ENCODE assay signal across 8 cellular contexts in the genomic region with DNA sequence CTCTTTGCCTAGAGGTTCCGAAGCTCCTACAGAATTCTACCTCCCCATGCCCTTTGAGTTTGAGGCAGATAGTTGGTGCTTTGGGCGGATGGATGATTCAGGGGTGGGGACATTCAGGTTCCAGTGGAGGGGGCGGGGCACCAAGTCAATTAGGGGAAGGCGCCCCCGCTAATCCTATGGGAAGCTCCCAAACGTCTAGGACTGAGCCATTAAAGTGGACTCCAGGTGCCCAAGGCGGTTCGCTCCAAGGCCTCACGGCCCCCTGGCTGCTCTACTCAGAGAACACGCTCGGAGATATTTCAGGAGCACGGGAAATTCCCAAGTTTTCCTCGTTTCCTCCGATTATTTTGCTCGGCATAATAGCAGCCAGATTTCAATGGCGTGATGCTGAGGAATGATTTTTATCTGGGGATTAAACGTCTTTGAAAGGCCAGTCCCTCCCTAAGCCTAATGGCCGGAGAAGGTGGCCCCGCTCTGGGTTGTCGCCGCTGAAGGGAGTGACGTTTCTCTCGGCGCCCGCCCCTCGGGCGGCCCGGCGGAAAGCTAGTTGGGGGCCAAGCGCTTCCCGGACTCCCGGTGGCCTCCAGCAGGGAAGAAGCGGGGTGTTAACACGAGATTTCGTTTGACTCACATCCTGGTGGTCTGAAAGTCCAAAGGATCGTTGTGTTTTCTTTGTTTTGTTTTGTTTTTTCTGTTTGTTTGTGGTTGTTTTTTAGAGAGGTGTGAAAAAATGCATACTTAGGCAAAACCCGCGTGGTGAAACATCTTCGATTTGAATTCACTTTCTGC. TPM values are rescaled to one million over a fixed set of nuclear protein-coding genes. Genes with fewer than 3 reads are reported as not detected.
DNase-seq lines count a peak whose midpoint lies in the region; ATAC-seq, FAIRE-seq and TF ChIP-seq lines count a peak whose summit lies in the region.

No MANE protein-coding gene starts in this region.

- in situ Hi-C loops in Panc1 (cut with HindIII; ENCODE audit: low pct_unique_long_range_greater_than_20kb, low sequenced_read_pairs): no loop called here

- TF ChIP-seq CTCF in Panc1 (IDR thresholded peaks at IDR 0.05): no peak
- TF ChIP-seq CTCF in pancreas (IDR thresholded peaks at IDR 0.05): no peak

- H3K4me3 ChIP-seq in Panc1 (ENCODE audit: low read depth in 2 of 2, low read length in 2 of 2) (peak overlapping the region; percentile 59 to 88), pancreas (peak overlapping the region; percentile 55 to 84 (median 60))

- H3K27me3 ChIP-seq in Panc1 (ENCODE audit: control insufficient read depth, insufficient read depth, low read length): no peaks in the 10 kb centered on the region; the same call in 1 of the 2 replicates
- peaks cover 0 to 52% (median 14%) of the 10 kb centered on the region in 4 donors for H3K27me3 ChIP-seq in pancreas

- H3K27ac ChIP-seq in Panc1 (ENCODE audit: low read length) (no peak overlapping the region), pancreas (peak overlapping the region in 2 of 4 donors; percentile 24 to 36)

- peaks cover 2% of the 10 kb centered on the region; the same call in 1 of the 2 replicates for H3K36me3 ChIP-seq in Panc1 (ENCODE audit: control insufficient read depth, insufficient read depth, low read length)
- no peaks in the 10 kb centered on the region for H3K36me3 ChIP-seq in pancreas

- 5 to 6% methylated on average over 39 of the region's 39 CpGs for WGBS in pancreas, 2 donors

- peak; percentile 69 for DNase-seq in Daoy (ENCODE audit: low read depth)
- DNase-seq in Panc1 (ENCODE audit: low read depth, low spot score): no peak
- peak; percentile 49 for DNase-seq in fibroblast of gingiva (ENCODE audit: low read depth)
- DNase-seq in pancreas: peak in 1 of 6 donors; percentile 15
- DNase-seq in left colon: no peak
- no peak for DNase-seq in ureter (ENCODE audit: low spot score)

- POLR2A ChIA-PET in Panc1 (lab: Charles Lee): interaction anchor here (0.5 kb wide), 1 partner anchor 1552 kb away, joined by 3 read pairs; no protein-coding TSS in a partner anchor

- H3K9me3 ChIP-seq in Panc1 (ENCODE audit: control insufficient read depth, insufficient read depth, low read depth, low read length): no peaks in the 10 kb centered on the region
- H3K9me3 ChIP-seq in pancreas: no peaks in the 10 kb centered on the region

- FAIRE-seq in pancreas (lab: Jason Lieb, UNC): no peak

- intact Hi-C loops in Panc1 (cut with micrococcal nuclease; ENCODE audit: unreplicated experiment): loop anchor here (10.0 kb wide), 1 partner anchor 376 kb away; no protein-coding TSS in a partner anchor
- intact Hi-C loops in pancreas (cut with DNase I): no loop called here
- intact Hi-C loops in left colon (cut with DNase I, micrococcal nuclease): no loop called here

- H3K4me1 ChIP-seq in Panc1 (ENCODE audit: control insufficient read depth, insufficient read depth, low read length) (peaks cover 4% of the 10 kb centered on the region; the same call in 1 of the 2 replicates), pancreas (peaks cover 0 to 4% (median 3%) of the 10 kb centered on the region in 3 donors)

- BruUV-seq in Panc1 (replicated peaks; lab: Mats Ljungman, UMichigan): no TSS peak

- CTCF ChIA-PET in Panc1 (lab: Charles Lee): interaction anchor here (0.5 kb wide), 1 partner anchor 99 kb away, joined by 4 read pairs; no protein-coding TSS in a partner anchor

- ATAC-seq in Panc1 (peak; percentile 9), pancreas (peak in 2 of 4 donors; percentile 8 to 13), left colon (no peak), GM18519 (IDR thresholded peaks at IDR 0.05; ENCODE audit: low FRiP score, unreplicated experiment) (no peak), GM18498 (IDR thresholded peaks at IDR 0.05; ENCODE audit: unreplicated experiment) (no peak)

RNA-seq across cellular contexts. Expression of a gene that starts 1.5 kb away (rescaled TPM):
- total RNA-seq in Daoy (2014; rRNA removed; shearing (Covaris generic)): 18.7 and 28.5 TPM in 2 replicates
- total RNA-seq in Panc1 (2021; ENCODE audit: unreplicated experiment): 3.4 TPM
- polyA plus RNA-seq in Panc1 (2012; ENCODE audit: insufficient read length): 1.6 TPM
- 1 to 10 TPM in 3 of 6 donors, under 1 TPM in 3; 0.51 to 1.4 (median 0.99) TPM for total RNA-seq in pancreas
- polyA plus RNA-seq in pancreas: 1 to 10 TPM; 1.5 to 2.7 TPM
- total RNA-seq in left colon: under 1 TPM; 0.24 to 0.25 TPM
- 4.0 TPM for total RNA-seq in ureter

Comparison
In these comparisons a context has a peak if more than half of its experiments do, and no peak if none do; other contexts are left out.
1. DNase-seq: peak in Daoy (single experiment) and fibroblast of gingiva (single experiment); none in Panc1 (single experiment), left colon (0 of 2) and ureter (single experiment).